9 cellular contexts compared by ENCODE assay signal in the genomic region with DNA sequence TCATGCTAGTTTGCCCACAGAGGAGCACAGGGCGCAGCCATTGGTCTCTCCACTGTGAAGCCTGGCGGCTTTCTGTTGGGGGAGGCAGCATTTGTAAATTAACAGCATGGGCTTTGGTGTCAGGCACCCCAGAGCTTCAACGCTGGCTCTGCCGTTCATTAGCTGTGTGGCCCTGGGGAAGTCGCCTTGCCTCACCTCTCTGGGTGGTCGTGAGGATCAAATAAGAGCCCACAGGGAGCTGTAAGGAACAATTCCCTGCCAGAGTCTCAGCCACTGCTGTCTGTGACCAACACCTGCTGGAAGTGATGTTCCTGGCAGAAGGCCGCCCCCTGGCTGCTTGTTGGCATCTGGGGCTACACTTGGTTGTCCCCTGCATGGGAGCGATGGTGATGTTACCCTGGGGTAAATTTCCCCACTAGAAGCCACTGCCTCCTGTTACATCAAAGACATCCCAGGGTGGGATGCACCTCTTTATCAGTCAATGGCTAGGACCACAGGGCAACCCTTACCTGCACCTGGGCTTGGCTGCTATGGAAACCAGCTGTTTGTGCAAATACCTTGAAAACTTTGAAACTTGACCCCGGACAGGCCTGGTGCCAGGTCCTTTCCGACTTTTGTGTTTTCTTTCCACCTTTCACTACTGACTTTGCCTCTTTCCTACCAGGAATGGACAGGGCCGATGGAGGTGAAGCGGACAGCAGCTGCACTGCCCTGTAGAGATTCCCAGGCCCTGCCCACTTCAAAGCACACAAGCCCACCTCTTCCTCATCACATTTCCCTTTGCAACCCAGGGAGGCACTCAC. TPM values are rescaled to one million over a fixed set of nuclear protein-coding genes. Genes with fewer than 3 reads are reported as not detected.
DNase-seq lines count a peak whose midpoint lies in the region; ATAC-seq and TF ChIP-seq lines count a peak whose summit lies in the region.
"Had no signal": no experiment of that assay in that cellular context is flagged by ENCODE, and none has a peak within 500 bp of the region (broad histone marks: within the 10 kb centered on the region; RNA-seq: fewer than 3 reads in every experiment).

No MANE protein-coding gene starts in this region.

- no peaks in the 10 kb centered on the region for H3K9me3 ChIP-seq in ascending aorta
- H3K9me3 ChIP-seq in left lung, result no peaks in the 10 kb centered on the region

- H3K27me3 ChIP-seq in ascending aorta, result no peaks in the 10 kb centered on the region
- peaks cover 0 to 7% of the 10 kb centered on the region in 2 donors for H3K27me3 ChIP-seq in left lung

- H3K27me3 Mint-ChIP-seq in type B pancreatic cell, result no peaks in the 10 kb centered on the region
- H3K27me3 Mint-ChIP-seq: activated naive CD4-positive, alpha-beta T cell treated with anti-CD3 and anti-CD28 coated beads, Interleukin-2, amount 50 U/mL, for 24 hours had no signal

- peak overlapping the region; percentile 55 for H3K4me3 Mint-ChIP-seq in type B pancreatic cell
- H3K4me3 Mint-ChIP-seq: activated naive CD4-positive, alpha-beta T cell treated with anti-CD3 and anti-CD28 coated beads, Interleukin-2, amount 50 U/mL, for 24 hours had no signal

- intact Hi-C loops in ascending aorta (cut with DNase I), result loop anchor here (10.0 kb wide), 1 partner anchor 949 kb away; the partner anchor contains the start of gene APPL1
- intact Hi-C loops in left lung (cut with DNase I), result no loop called here

- TF ChIP-seq CTCF in GM12875 (IDR thresholded peaks at IDR 0.05; ENCODE audit: borderline replicate concordance, insufficient read depth, low read depth, low read length), result peak; percentile 57
- TF ChIP-seq CTCF in ascending aorta (IDR thresholded peaks at IDR 0.05), result peak in 2 of 3 experiments; percentile 23 to 25
- no peak for TF ChIP-seq CTCF in left lung (IDR thresholded peaks at IDR 0.05)
- TF ChIP-seq CTCF in type B pancreatic cell (conservative IDR thresholded peaks at IDR 0.05), result peak; percentile 46

- peak overlapping the region; percentile 86 for H3K27ac Mint-ChIP-seq in type B pancreatic cell
- H3K27ac Mint-ChIP-seq: activated naive CD4-positive, alpha-beta T cell treated with anti-CD3 and anti-CD28 coated beads, Interleukin-2, amount 50 U/mL, for 24 hours had no signal

- H3K9me3 Mint-ChIP-seq in type B pancreatic cell, result no peaks in the 10 kb centered on the region
- H3K9me3 Mint-ChIP-seq: activated naive CD4-positive, alpha-beta T cell treated with anti-CD3 and anti-CD28 coated beads, Interleukin-2, amount 50 U/mL, for 24 hours had no signal

- DNase-seq in 8988T, result peak; percentile 64
- peak; percentile 47 for DNase-seq in NCI-H2171 treated with DMSO at 0.1 percent for 48 hours (lab: John Stamatoyannopoulos, UW)
- peak in 1 of 2 donors; percentile 72 for DNase-seq in ascending aorta (ENCODE audit: low spot score in 2 of 2)
- no peak for DNase-seq in left lung
- no peak for DNase-seq in type B pancreatic cell (ENCODE audit: extremely low spot score, unreplicated experiment)

- H3K4me1 Mint-ChIP-seq in type B pancreatic cell (ENCODE audit: unreplicated experiment), result peaks cover 25% of the 10 kb centered on the region

- H3K36me3 Mint-ChIP-seq in type B pancreatic cell, result peaks cover 14% of the 10 kb centered on the region

- H3K36me3 ChIP-seq in ascending aorta (peaks cover 18 to 27% of the 10 kb centered on the region in 2 donors), left lung (peaks cover 0 to 22% of the 10 kb centered on the region in 2 donors)

- H3K27ac ChIP-seq in ascending aorta, result no peak overlapping the region
- peak overlapping the region in 1 of 2 donors; percentile 62 for H3K27ac ChIP-seq in left lung

- ATAC-seq in left lung (peak; percentile 5), GM21381 (IDR thresholded peaks at IDR 0.05; ENCODE audit: unreplicated experiment) (no peak), GM21515 (IDR thresholded peaks at IDR 0.05; ENCODE audit: unreplicated experiment) (no peak)

- H3K4me1 ChIP-seq in ascending aorta (peaks cover 3 to 17% of the 10 kb centered on the region in 2 donors), left lung (peaks cover 16 to 45% of the 10 kb centered on the region in 2 donors)

- H3K4me3 ChIP-seq in GM12875 (ENCODE audit: low read depth, low read length), result no peak overlapping the region
- H3K4me3 ChIP-seq in ascending aorta, result no peak overlapping the region
- H3K4me3 ChIP-seq in left lung, result no peak overlapping the region

RNA-seq across cellular contexts. Expression of gene DNASE1L3, which starts 36.9 kb away (rescaled TPM):
- 10.0 TPM for total RNA-seq in ascending aorta
- 1 to 10 TPM; 1.2 to 3.0 TPM for total RNA-seq in left lung
- not detected in 2 replicates for total RNA-seq in type B pancreatic cell (ENCODE audit: low replicate concordance)

Comparison
In these comparisons a context has a peak if more than half of its experiments do, and no peak if none do; other contexts are left out.
1. DNase-seq: peak in 8988T (single experiment) and NCI-H2171 treated with DMSO at 0.1 percent for 48 hours (single experiment); none in left lung (0 of 2) and type B pancreatic cell (single experiment).
2. CTCF ChIP-seq: peak in GM12875 (single experiment), ascending aorta (2 of 3) and type B pancreatic cell (single experiment); none in left lung (0 of 2).